In the genomic region with DNA sequence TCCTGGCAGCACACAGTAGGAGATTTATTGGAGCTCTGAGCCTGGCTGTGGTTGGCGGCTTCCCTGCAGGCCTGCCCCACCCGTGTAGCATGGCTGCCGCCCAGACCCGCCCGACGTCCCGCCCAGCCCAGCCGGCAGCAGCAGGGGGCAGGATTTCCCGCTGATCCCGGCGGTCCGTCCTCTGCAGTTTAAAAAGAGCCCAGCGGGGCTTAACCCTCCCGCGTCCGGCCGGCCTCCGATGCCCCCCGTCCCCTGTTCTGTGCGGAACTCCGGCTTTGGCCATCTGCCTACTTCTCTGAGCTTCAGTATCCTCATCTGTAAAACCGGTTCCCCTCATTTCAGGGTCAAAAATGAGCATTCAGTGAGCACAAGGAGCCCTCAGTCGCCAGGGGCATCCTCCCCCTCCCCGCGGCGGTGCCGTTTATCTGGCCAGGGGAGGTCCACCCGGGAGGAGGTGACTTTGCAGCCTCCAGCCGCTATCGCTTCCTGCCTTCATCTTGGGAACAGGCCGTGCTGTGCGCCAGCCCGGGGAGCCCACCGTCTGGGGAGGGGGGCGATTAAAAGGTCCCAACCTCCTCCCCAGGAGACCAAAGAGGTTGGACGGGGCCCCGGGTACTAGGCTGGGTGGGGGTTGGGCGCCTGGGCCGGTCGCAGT, we compare ENCODE assay signal across 1 cellular context.
TF ChIP-seq lines count a peak whose summit lies in the region.

A gene (plus strand): TSS at position 476 of the 655 bp plus-strand sequence. CDS start 1,456 bp downstream, outside the sequence.

TF ChIP-seq in HEK293T, 16 proteins besides CTCF, POLR2A, EP300 and RAD21:
- no peak for TF ChIP-seq ZNF384 (IDR thresholded peaks at IDR 0.05)
- peak; percentile 13; the same call in 1 of the 2 replicates for TF ChIP-seq FOXM1 (IDR thresholded peaks at IDR 0.05; ENCODE audit: borderline replicate concordance)
TF ChIP-seq in HEK293T: peak in this region for 1.
